In genomic region chr1:217369996-217370551, GRCh38 we compare ENCODE assay signal across 18 cellular contexts.
DNase-seq lines count a peak whose midpoint lies in the region; ATAC-seq, FAIRE-seq and TF ChIP-seq lines count a peak whose summit lies in the region.
"Had no signal": no experiment of that assay in that cellular context is flagged by ENCODE, and none has a peak within 500 bp of the region (broad histone marks: within the 10 kb centered on the region; RNA-seq: fewer than 3 reads in every experiment).

No MANE protein-coding gene starts in this region.

- DNase-seq in GM19239 (ENCODE audit: insufficient read length, low spot score) (no peak), HEK293T (ENCODE audit: extremely low spot score) (no peak), MV-4-11 (lab: John Stamatoyannopoulos, UW) (peak; percentile 78), foreskin keratinocyte (peak; percentile 30 to 54)
- DNase-seq: activated CD8-positive, alpha-beta memory T cell treated with anti-CD3 and anti-CD28 coated beads, Interleukin-2, amount 10 ng/mL, durations not matched to agents 7 days and 5 days; activated naive CD4-positive, alpha-beta T cell treated with Interleukin-2 at 50 U/mL for 16 hours; AML-193; left cardiac atrium; NCI-H1694 treated with DMSO at 0.1 percent for 48 hours; NCI-H510A; ovary had no signal

- H3K4me1 ChIP-seq in foreskin keratinocyte, result peaks cover 7% of the 10 kb centered on the region

- POLR2A ChIA-PET in HEK293T (lab: Yijun Ruan, JAX), result no interaction called here

- peak; percentile 83 for ATAC-seq in foreskin keratinocyte
- ATAC-seq in GM19467 (IDR thresholded peaks at IDR 0.05; ENCODE audit: unreplicated experiment), result no peak
- no peak for ATAC-seq in HG02588 (IDR thresholded peaks at IDR 0.05; ENCODE audit: unreplicated experiment)
- ATAC-seq in HG03045 (IDR thresholded peaks at IDR 0.05; ENCODE audit: unreplicated experiment), result no peak
- ATAC-seq in GM21576 (IDR thresholded peaks at IDR 0.05; ENCODE audit: unreplicated experiment), result no peak
- ATAC-seq: activated CD4-positive, CD25-positive, alpha-beta regulatory T cell treated with anti-CD3 and anti-CD28 coated beads, Interleukin-2, amount 50 U/mL, for 24 hours; activated CD8-positive, alpha-beta memory T cell treated with anti-CD3 and anti-CD28 coated beads, Interleukin-2, amount 10 ng/mL, durations not matched to agents 7 days and 5 days; left cardiac atrium had no signal

- peak overlapping the region; percentile 23 for H3K27ac ChIP-seq in foreskin keratinocyte
- H3K27ac ChIP-seq: hepatocyte, KMS-11, ovary had no signal

- H3K27me3 ChIP-seq in foreskin keratinocyte, result no peaks in the 10 kb centered on the region
- H3K27me3 ChIP-seq: hepatocyte, ovary had no signal

- FAIRE-seq in GM19239 (lab: Jason Lieb, UNC), result peak; percentile 18

- TF ChIP-seq CTCF in foreskin keratinocyte (conservative IDR thresholded peaks at IDR 0.05), result no peak

- CTCF ChIA-PET in HEK293T (lab: Yijun Ruan, JAX), result interaction anchor here (0.6 kb wide), 1 partner anchor 1195 kb away, joined by 3 read pairs; no protein-coding TSS in a partner anchor

TF ChIP-seq in HEK293T, 16 proteins besides CTCF, POLR2A, EP300 and RAD21:
- TF ChIP-seq HDGF (IDR thresholded peaks at IDR 0.05; ENCODE audit: borderline replicate concordance), result no peak
- TF ChIP-seq ELF4 (IDR thresholded peaks at IDR 0.05), result peak; percentile 69

Comparison
In these comparisons a context has a peak if more than half of its experiments do, and no peak if none do; other contexts are left out.
1. DNase-seq: peak in MV-4-11 (single experiment) and foreskin keratinocyte (2 of 2); none in GM19239 (single experiment) and HEK293T (single experiment).